8 cellular contexts compared by ENCODE assay signal in genomic region chr13:29758591-29759114, GRCh38.
DNase-seq lines count a peak whose midpoint lies in the region; ATAC-seq and TF ChIP-seq lines count a peak whose summit lies in the region.

No MANE protein-coding gene starts in this region.

- H3K9me3 ChIP-seq in osteoblast (ENCODE audit: low read depth, low read length): no peaks in the 10 kb centered on the region

- H3K9me3 Mint-ChIP-seq in progenitor cell of endocrine pancreas (ENCODE audit: low read depth): peaks cover 12% of the 10 kb centered on the region

- H2AFZ ChIP-seq in osteoblast (ENCODE audit: low read length): no peak overlapping the region

- H3K79me2 ChIP-seq in osteoblast (ENCODE audit: insufficient read depth, low read length): no peaks in the 10 kb centered on the region

- peaks cover 5% of the 10 kb centered on the region for H3K4me1 Mint-ChIP-seq in progenitor cell of endocrine pancreas (ENCODE audit: low read depth)

- DNase-seq in GM13976 (ENCODE audit: low spot score) (peak; percentile 69), NOMO-1 (lab: John Stamatoyannopoulos, UW; ENCODE audit: unreplicated experiment in 2 of 2) (peak; percentile 93 to 100), progenitor cell of endocrine pancreas (ENCODE audit: low spot score, unreplicated experiment) (no peak), superior temporal gyrus (ENCODE audit: extremely low spot score) (no peak), DMS 273 (lab: John Stamatoyannopoulos, UW; ENCODE audit: unreplicated experiment) (no peak), osteoblast (ENCODE audit: insufficient read length, low spot score, missing footprints) (no peak)
- peak; percentile 72 to 76 for DNase-seq in activated T-cell treated with anti-CD3 and anti-CD28 coated beads, Interleukin-2, amount 50 U/mL, for 48 hours

- H3K27me3 Mint-ChIP-seq in progenitor cell of endocrine pancreas: no peaks in the 10 kb centered on the region

- no peak overlapping the region for H3K27ac ChIP-seq in osteoblast (ENCODE audit: low read depth, low read length)

- peak; percentile 93 for ATAC-seq in HG02642 (IDR thresholded peaks at IDR 0.05; ENCODE audit: poor library complexity, unreplicated experiment)

- H3K36me3 ChIP-seq in osteoblast (ENCODE audit: insufficient read depth, low read length): no peaks in the 10 kb centered on the region

- no peaks in the 10 kb centered on the region for H3K27me3 ChIP-seq in osteoblast (ENCODE audit: insufficient read depth, low read length)

- H4K20me1 ChIP-seq in osteoblast (ENCODE audit: insufficient read depth, low read length): no peaks in the 10 kb centered on the region

- H3K27ac Mint-ChIP-seq in progenitor cell of endocrine pancreas: peak overlapping the region; percentile 71

- H3K4me3 ChIP-seq in osteoblast (ENCODE audit: insufficient read depth, low read length): no peak overlapping the region

- no peak overlapping the region for H3K4me3 Mint-ChIP-seq in progenitor cell of endocrine pancreas (ENCODE audit: low read depth)

- no peak overlapping the region for H3K4me2 ChIP-seq in osteoblast (ENCODE audit: insufficient read depth, low read length)

- H3K36me3 Mint-ChIP-seq in progenitor cell of endocrine pancreas (ENCODE audit: insufficient read depth): peaks cover 11% of the 10 kb centered on the region

- TF ChIP-seq CTCF in GM13976 (IDR thresholded peaks at IDR 0.05; ENCODE audit: borderline replicate concordance, control extremely low read depth, extremely low read depth, insufficient read depth, missing control alignments) (no peak), progenitor cell of endocrine pancreas (IDR thresholded peaks at IDR 0.05; ENCODE audit: unreplicated experiment) (no peak), osteoblast (IDR thresholded peaks at IDR 0.05; ENCODE audit: extremely low read depth, low read depth, low read length) (no peak)

- in situ Hi-C loops in GM13976 (cut with MboI; ENCODE audit: low sequenced_read_pairs, unreplicated experiment): no loop called here

- H3K4me1 ChIP-seq in osteoblast (ENCODE audit: insufficient read depth, low read length): peaks cover 7% of the 10 kb centered on the region

Comparison
In these comparisons a context has a peak if more than half of its experiments do, and no peak if none do; other contexts are left out.
1. DNase-seq: peak in GM13976 (single experiment), NOMO-1 (2 of 2) and activated T-cell treated with anti-CD3 and anti-CD28 coated beads, Interleukin-2, amount 50 U/mL, for 48 hours (2 of 2); none in progenitor cell of endocrine pancreas (single experiment), superior temporal gyrus (single experiment), DMS 273 (single experiment) and osteoblast (single experiment).